12 cellular contexts compared by ENCODE assay signal in genomic region chr15:49135342-49135857, GRCh38. TPM values are rescaled to one million over a fixed set of nuclear protein-coding genes. Genes with fewer than 3 reads are reported as not detected.
DNase-seq lines count a peak whose midpoint lies in the region; ATAC-seq lines count a peak whose summit lies in the region.
"Had no signal": no experiment of that assay in that cellular context is flagged by ENCODE, and none has a peak within 500 bp of the region (broad histone marks: within the 10 kb centered on the region; RNA-seq: fewer than 3 reads in every experiment).

No MANE protein-coding gene starts in this region.

- peaks cover 7% of the 10 kb centered on the region for H3K4me1 Mint-ChIP-seq in activated T-cell treated with anti-CD3 and anti-CD28 coated beads, Interleukin-2, amount 50 U/mL, for 72 hours (ENCODE audit: low read depth)
- H3K4me1 Mint-ChIP-seq: nephron progenitor cell had no signal

- DNase-seq in activated T-cell treated with anti-CD3 and anti-CD28 coated beads, Interleukin-2, amount 50 U/mL, for 72 hours = no peak
- no peak for DNase-seq in activated T-cell treated with anti-CD3 and anti-CD28 coated beads, Interleukin-2, amount 50 U/mL, for 1 hour
- DNase-seq in amniotic epithelial cell (ENCODE audit: low read depth) = peak; percentile 13
- DNase-seq in DMS114 treated with DMSO at 0.1 percent for 48 hours (lab: John Stamatoyannopoulos, UW; ENCODE audit: unreplicated experiment) = no peak
- DNase-seq in NK-92 treated with Interleukin-12 subunit alpha and Interleukin-12 subunit beta, amount 100 ng/mL, for 24 hours (lab: John Stamatoyannopoulos, UW) = no peak
- DNase-seq in mucosa of gallbladder (ENCODE audit: low spot score) = no peak
- DNase-seq: NCI-H2227 treated with DMSO at 0.1 percent for 48 hours, nephron progenitor cell, upper lobe of right lung had no signal

- H3K4me1 ChIP-seq in skeletal muscle satellite cell (ENCODE audit: control insufficient read depth, insufficient read depth, low read length) = peaks cover 48% of the 10 kb centered on the region
- H3K4me1 ChIP-seq: upper lobe of right lung had no signal

- no peaks in the 10 kb centered on the region for H3K27me3 Mint-ChIP-seq in activated T-cell treated with anti-CD3 and anti-CD28 coated beads, Interleukin-2, amount 50 U/mL, for 72 hours (ENCODE audit: low read depth)

- H3K36me3 Mint-ChIP-seq in activated T-cell treated with anti-CD3 and anti-CD28 coated beads, Interleukin-2, amount 50 U/mL, for 72 hours (ENCODE audit: insufficient read depth in 2 of 2) = peaks cover 3 to 22% of the 10 kb centered on the region in 2 donors

- no peaks in the 10 kb centered on the region for H3K27me3 ChIP-seq in skeletal muscle satellite cell (ENCODE audit: control insufficient read depth, insufficient read depth, low read length)
- H3K27me3 ChIP-seq: upper lobe of right lung had no signal

- peak overlapping the region; percentile 70 for H3K9ac ChIP-seq in skeletal muscle satellite cell (ENCODE audit: low read depth, low read length)

- ATAC-seq in activated T-cell treated with anti-CD3 and anti-CD28 coated beads, Interleukin-2, amount 50 U/mL, for 72 hours (replicated peaks in 1 of 2) = no peak
- ATAC-seq in HG03108 (IDR thresholded peaks at IDR 0.05; ENCODE audit: unreplicated experiment) = peak; percentile 61
- ATAC-seq: upper lobe of right lung had no signal

- H3K36me3 ChIP-seq in skeletal muscle satellite cell (ENCODE audit: insufficient read depth, low read length) = peaks cover 61% of the 10 kb centered on the region

- H3K9me3 ChIP-seq in skeletal muscle satellite cell (replicated peaks; ENCODE audit: low read length) = no peaks in the 10 kb centered on the region
- H3K9me3 ChIP-seq: upper lobe of right lung had no signal

- peak overlapping the region; percentile 59 for H3K4me2 ChIP-seq in skeletal muscle satellite cell (ENCODE audit: low read length)

- peak overlapping the region; percentile 57 for H3K27ac Mint-ChIP-seq in activated T-cell treated with anti-CD3 and anti-CD28 coated beads, Interleukin-2, amount 50 U/mL, for 72 hours
- H3K27ac Mint-ChIP-seq: nephron progenitor cell had no signal

- H3K9me3 Mint-ChIP-seq in activated T-cell treated with anti-CD3 and anti-CD28 coated beads, Interleukin-2, amount 50 U/mL, for 72 hours = no peaks in the 10 kb centered on the region
- H3K9me3 Mint-ChIP-seq: nephron progenitor cell had no signal

- peak overlapping the region; percentile 54 for H3K4me3 ChIP-seq in skeletal muscle satellite cell (ENCODE audit: low read length)
- H3K4me3 ChIP-seq: skin epidermis, upper lobe of right lung had no signal

- no peak overlapping the region for H3K4me3 Mint-ChIP-seq in activated T-cell treated with anti-CD3 and anti-CD28 coated beads, Interleukin-2, amount 50 U/mL, for 72 hours
- H3K4me3 Mint-ChIP-seq: nephron progenitor cell had no signal

RNA-seq across cellular contexts. Expression of gene COPS2, which starts 20.0 kb away (rescaled TPM):
- 10 to 100 TPM; 64.6 to 71.3 TPM for total RNA-seq in activated T-cell treated with anti-CD3 and anti-CD28 coated beads, Interleukin-2, amount 50 U/mL, for 72 hours
- 64.2 and 78.6 TPM in 2 replicates for total RNA-seq in skeletal muscle satellite cell (2012; rRNA removed)
- total RNA-seq in mucosa of gallbladder = 67.8 TPM

RNA-seq across cellular contexts. Expression of gene GALK2, which starts 34.6 kb away (rescaled TPM):
- 10 to 100 TPM; 27.3 to 37.8 TPM for total RNA-seq in activated T-cell treated with anti-CD3 and anti-CD28 coated beads, Interleukin-2, amount 50 U/mL, for 72 hours
- 34.1 and 40.3 TPM in 2 replicates for total RNA-seq in skeletal muscle satellite cell (2012; rRNA removed)
- 41.2 TPM for total RNA-seq in mucosa of gallbladder
